8 cellular contexts compared by ENCODE assay signal in the genomic region with DNA sequence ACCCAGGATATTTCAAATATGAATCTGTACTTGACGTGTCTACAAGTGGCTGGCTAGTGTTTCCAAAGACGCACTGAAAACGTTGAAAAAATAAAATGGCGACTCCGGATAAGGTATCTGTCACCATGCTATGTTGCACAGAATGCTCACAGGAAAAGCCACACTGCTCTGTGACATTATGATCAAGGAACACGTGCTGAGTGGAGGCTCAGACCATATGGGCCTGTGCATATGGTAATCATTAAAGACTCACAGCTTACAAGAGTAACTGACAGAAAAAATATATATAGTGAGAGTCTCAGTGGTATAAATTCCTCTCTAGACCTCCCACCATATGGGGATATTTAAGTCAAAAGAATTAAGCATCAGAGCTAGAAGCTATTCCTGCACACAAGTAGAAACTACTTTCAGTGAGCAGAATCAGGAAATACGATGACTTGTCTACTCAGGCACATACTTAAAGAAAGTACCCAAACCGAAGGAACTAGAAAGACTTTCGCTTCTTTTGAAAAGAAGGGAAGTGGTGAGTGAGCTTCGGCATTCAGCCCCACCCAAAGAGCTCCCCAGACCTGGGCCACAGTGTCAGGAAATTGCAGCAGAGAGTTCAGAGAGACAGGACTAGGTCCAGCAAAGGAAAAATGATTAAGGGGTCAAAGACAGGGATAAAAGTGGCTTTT.
A peak's percentile ranks its signal among the peaks of the same experiment; 100 is the strongest.
DNase-seq lines count a peak whose midpoint lies in the region; ATAC-seq and TF ChIP-seq lines count a peak whose summit lies in the region.

No MANE protein-coding gene starts in this region.

- peaks cover 22 to 62% (median 59%) of the 10 kb centered on the region in 4 donors for H3K4me1 Mint-ChIP-seq in naive thymus-derived CD8-positive, alpha-beta T cell

- no peaks in the 10 kb centered on the region for H3K27me3 Mint-ChIP-seq in naive thymus-derived CD8-positive, alpha-beta T cell

- peak overlapping the region; percentile 61 to 86 (median 82) for H3K4me3 Mint-ChIP-seq in naive thymus-derived CD8-positive, alpha-beta T cell

- peak overlapping the region; percentile 88 to 99 (median 98) for H3K27ac Mint-ChIP-seq in naive thymus-derived CD8-positive, alpha-beta T cell

- no peak for TF ChIP-seq CTCF in GM10266 (IDR thresholded peaks at IDR 0.05; ENCODE audit: control insufficient read depth, insufficient read depth, low read depth, missing control alignments)

- no peaks in the 10 kb centered on the region for H3K9me3 Mint-ChIP-seq in naive thymus-derived CD8-positive, alpha-beta T cell

- POLR2A ChIA-PET in naive thymus-derived CD8-positive, alpha-beta T cell (lab: Charles Lee), result interaction anchor here (0.7 to 7.5 kb wide), 17 partner anchors 9 to 1671 kb away, joined by 3 to 199 read pairs (median 4); partner anchors contain the start of genes MPP7, PDSS1 and WAC

- peak; percentile 97 for ATAC-seq in GM21786 (IDR thresholded peaks at IDR 0.05; ENCODE audit: unreplicated experiment)
- ATAC-seq in naive thymus-derived CD8-positive, alpha-beta T cell, result peak; percentile 93

- no peaks in the 10 kb centered on the region for H3K36me3 Mint-ChIP-seq in naive thymus-derived CD8-positive, alpha-beta T cell

- DNase-seq in GM10266 (ENCODE audit: extremely low spot score) (peak; percentile 33), MV-4-11 (lab: John Stamatoyannopoulos, UW) (peak; percentile 97), HT-29 (ENCODE audit: low spot score) (no peak), hepatic stellate cell (ENCODE audit: low spot score) (no peak), islet precursor cell (no peak)
- DNase-seq in activated T-helper 1 cell treated with anti-CD3 and anti-CD28 coated beads, Interleukin-2, amount 50 U/mL, for 16 hours (ENCODE audit: low read depth in 1 of 2, low spot score in 1 of 2), result peak; percentile 17 to 18
- DNase-seq in naive thymus-derived CD8-positive, alpha-beta T cell, result peak; percentile 19 to 87 (median 66)

Comparison
In these comparisons a context has a peak if more than half of its experiments do, and no peak if none do; other contexts are left out.
1. DNase-seq: peak in GM10266 (single experiment), MV-4-11 (single experiment), activated T-helper 1 cell treated with anti-CD3 and anti-CD28 coated beads, Interleukin-2, amount 50 U/mL, for 16 hours (2 of 2) and naive thymus-derived CD8-positive, alpha-beta T cell (10 of 10); none in HT-29 (single experiment), hepatic stellate cell (single experiment) and islet precursor cell (single experiment).